Comparison of ENCODE assay signal across 17 cellular contexts in genomic region chr4:96317924-96318323, GRCh38.
DNase-seq lines count a peak whose midpoint lies in the region; ATAC-seq and TF ChIP-seq lines count a peak whose summit lies in the region.
"Had no signal": no experiment of that assay in that cellular context is flagged by ENCODE, and none has a peak within 500 bp of the region (broad histone marks: within the 10 kb centered on the region; RNA-seq: fewer than 3 reads in every experiment).

No MANE protein-coding gene starts in this region.

- no peak overlapping the region for H3K4me3 ChIP-seq in neural cell (ENCODE audit: low read length)
- H3K4me3 ChIP-seq: GM12878, GM23248 had no signal

- no peak for TF ChIP-seq CTCF in neural cell (IDR thresholded peaks at IDR 0.05; ENCODE audit: poor library complexity, severe bottlenecking)

- ATAC-seq in GM19395 (IDR thresholded peaks at IDR 0.05; ENCODE audit: unreplicated experiment) (no peak), GM18519 (IDR thresholded peaks at IDR 0.05; ENCODE audit: low FRiP score, unreplicated experiment) (no peak)
- ATAC-seq: GM12878 had no signal

- H2AFZ ChIP-seq in neural cell (ENCODE audit: low read depth, low read length), result no peak overlapping the region
- H2AFZ ChIP-seq: GM23248 had no signal

- no peaks in the 10 kb centered on the region for H3K79me2 ChIP-seq in neural cell (replicated peaks; ENCODE audit: insufficient read depth, low read length)

- H3K9me3 ChIP-seq in neural cell (ENCODE audit: low read length), result no peaks in the 10 kb centered on the region

- peak; percentile 27 for DNase-seq in Ammon's horn (ENCODE audit: low spot score)
- DNase-seq in NCI-H446 (lab: John Stamatoyannopoulos, UW), result peak; percentile 33 to 45
- no peak for DNase-seq in NCI-H774 (lab: John Stamatoyannopoulos, UW)
- DNase-seq: C1 segment of cervical spinal cord; Calu3; CD4-positive, alpha-beta memory T cell; COR-L47; DMS79; EL; GDM1; GM23248; H7; HCEC 1CT had no signal

- peak; percentile 21 for TF ChIP-seq EP300 in neural cell (conservative IDR thresholded peaks at IDR 0.05; ENCODE audit: poor library complexity, severe bottlenecking)

- no peaks in the 10 kb centered on the region for H3K27me3 ChIP-seq in neural cell (ENCODE audit: insufficient read depth, low read depth, low read length)

- H3K9ac ChIP-seq in neural cell (ENCODE audit: low read length), result no peak overlapping the region
- H3K9ac ChIP-seq: GM23248 had no signal

- H4K20me1 ChIP-seq in neural cell (ENCODE audit: insufficient read depth), result no peaks in the 10 kb centered on the region

- H3K27ac ChIP-seq in neural cell (ENCODE audit: low read length), result no peak overlapping the region
- H3K27ac ChIP-seq: GM23248 had no signal

- no peak overlapping the region for H3K4me2 ChIP-seq in neural cell (ENCODE audit: low read length)

- H3F3A ChIP-seq in neural cell (ENCODE audit: insufficient read depth, low read length, poor library complexity, severe bottlenecking), result no peaks in the 10 kb centered on the region

- no peaks in the 10 kb centered on the region for H3K9me2 ChIP-seq in neural cell (ENCODE audit: insufficient read depth, low read length)

- no peaks in the 10 kb centered on the region for H3K36me3 ChIP-seq in neural cell (ENCODE audit: insufficient read depth, low read length)

- TF ChIP-seq RAD21 in neural cell (conservative IDR thresholded peaks at IDR 0.05), result no peak

TF ChIP-seq in neural cell, 6 proteins besides CTCF, POLR2A, EP300 and RAD21:
- no peak for TF ChIP-seq MXI1 (conservative IDR thresholded peaks at IDR 0.05; ENCODE audit: poor library complexity, severe bottlenecking)
- TF ChIP-seq EZH2 (IDR thresholded peaks at IDR 0.05; ENCODE audit: borderline replicate concordance, insufficient read depth, low read length, poor library complexity, severe bottlenecking), result no peak
- peak; percentile 46 for TF ChIP-seq POLR2AphosphoS5 (IDR thresholded peaks at IDR 0.05)
- TF ChIP-seq TAF1 (IDR thresholded peaks at IDR 0.05; ENCODE audit: low read depth), result no peak
- peak; percentile 71 for TF ChIP-seq REST (IDR thresholded peaks at IDR 0.05; ENCODE audit: borderline replicate concordance)
- TF ChIP-seq SMC3 (conservative IDR thresholded peaks at IDR 0.05; ENCODE audit: poor library complexity), result no peak
